In the genomic region with DNA sequence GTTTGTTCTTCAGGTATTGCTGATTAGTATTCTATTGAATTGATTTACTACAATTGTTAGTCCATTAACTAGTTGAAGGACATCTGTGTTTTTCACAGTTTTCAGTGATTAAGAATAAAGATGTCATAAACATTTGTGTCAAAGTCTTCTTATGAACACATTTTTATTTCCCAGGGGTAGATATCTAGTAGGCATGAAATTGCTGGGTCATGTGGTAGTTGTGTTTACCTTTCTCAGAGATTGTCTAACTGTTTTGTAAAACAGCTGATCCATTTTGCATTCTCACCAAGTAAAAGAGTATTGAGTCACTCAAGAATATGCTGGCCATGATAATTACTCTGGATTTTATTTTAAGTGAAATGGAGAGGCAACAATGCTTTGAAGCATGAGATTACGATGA, we compare ENCODE assay signal across 19 cellular contexts.
DNase-seq lines count a peak whose midpoint lies in the region; ATAC-seq, FAIRE-seq and TF ChIP-seq lines count a peak whose summit lies in the region.
"Had no signal": no experiment of that assay in that cellular context is flagged by ENCODE, and none has a peak within 500 bp of the region (broad histone marks: within the 10 kb centered on the region; RNA-seq: fewer than 3 reads in every experiment).

No MANE protein-coding gene starts in this region.

- 63 to 65% methylated on average over 1 of the region's 1 CpG for WGBS in body of pancreas, 2 donors
- WGBS in pancreas, 2 donors: 68 to 71% methylated on average over 1 of the region's 1 CpG
- WGBS in heart left ventricle, 4 donors: 63 to 73% (median 68%) methylated on average over 1 of the region's 1 CpG

- intact Hi-C loops in body of pancreas (cut with DNase I): no loop called here
- intact Hi-C loops in pancreas (cut with DNase I): no loop called here
- intact Hi-C loops in heart left ventricle (cut with DNase I): no loop called here

- in situ Hi-C loops in HAP-1 (cut with MboI; ENCODE audit: low sequenced_read_pairs): no loop called here

- no peak overlapping the region for H3K27ac ChIP-seq in body of pancreas
- H3K27ac ChIP-seq in pancreas: no peak overlapping the region
- H3K27ac ChIP-seq in heart left ventricle: no peak overlapping the region

- H3K27me3 ChIP-seq in body of pancreas (no peaks in the 10 kb centered on the region), pancreas (no peaks in the 10 kb centered on the region), HAP-1 (ENCODE audit: low read depth) (no peaks in the 10 kb centered on the region), heart left ventricle (no peaks in the 10 kb centered on the region)

- FAIRE-seq in pancreas (lab: Jason Lieb, UNC): no peak
- FAIRE-seq: GM12891, GM18507 had no signal

- peaks cover 34% of the 10 kb centered on the region for H3K4me1 ChIP-seq in body of pancreas
- H3K4me1 ChIP-seq in pancreas: peaks cover 0 to 25% (median 14%) of the 10 kb centered on the region in 3 donors
- no peaks in the 10 kb centered on the region for H3K4me1 ChIP-seq in HAP-1
- H3K4me1 ChIP-seq in heart left ventricle: no peaks in the 10 kb centered on the region

- no peak overlapping the region for H3K4me3 ChIP-seq in body of pancreas
- no peak overlapping the region for H3K4me3 ChIP-seq in pancreas
- H3K4me3 ChIP-seq in HAP-1: no peak overlapping the region
- no peak overlapping the region for H3K4me3 ChIP-seq in heart left ventricle
- H3K4me3 ChIP-seq: GM23338 had no signal

- TF ChIP-seq CTCF in body of pancreas (IDR thresholded peaks at IDR 0.05) (no peak), pancreas (IDR thresholded peaks at IDR 0.05) (no peak), heart left ventricle (IDR thresholded peaks at IDR 0.05) (no peak)

- DNase-seq in NCI-H2171 treated with DMSO at 0.1 percent for 48 hours (lab: John Stamatoyannopoulos, UW) (peak; percentile 57), NCI-H2171 (lab: John Stamatoyannopoulos, UW) (no peak), NCI-H69 (lab: John Stamatoyannopoulos, UW) (peak; percentile 66), body of pancreas (no peak), pancreas (no peak), HAP-1 (ENCODE audit: low spot score in 2 of 2) (no peak), heart left ventricle (no peak)
- DNase-seq: C1 segment of cervical spinal cord; Calu3; CD4-positive, alpha-beta memory T cell; COR-L47; DMS53; DMS79 treated with DMSO at 0.1 percent for 48 hours; GF-D8; H9; HFFc6 had no signal

- ATAC-seq in body of pancreas (peak; percentile 70), pancreas (peak; percentile 71 to 81 (median 75)), heart left ventricle (no peak)
- ATAC-seq: GM23338 had no signal

- no peaks in the 10 kb centered on the region for H3K9me3 ChIP-seq in body of pancreas
- H3K9me3 ChIP-seq in pancreas: no peaks in the 10 kb centered on the region
- H3K9me3 ChIP-seq in HAP-1: no peaks in the 10 kb centered on the region
- no peaks in the 10 kb centered on the region for H3K9me3 ChIP-seq in heart left ventricle

- H3K36me3 ChIP-seq in body of pancreas (replicated peaks in 1 of 2; ENCODE audit: insufficient read depth in 1 of 2, low read depth in 2 of 2): no peaks in the 10 kb centered on the region
- H3K36me3 ChIP-seq in pancreas: no peaks in the 10 kb centered on the region
- no peaks in the 10 kb centered on the region for H3K36me3 ChIP-seq in HAP-1 (replicated peaks)
- H3K36me3 ChIP-seq in heart left ventricle: no peaks in the 10 kb centered on the region

- TF ChIP-seq POLR2A in body of pancreas (IDR thresholded peaks at IDR 0.05): no peak
- TF ChIP-seq POLR2A in heart left ventricle (IDR thresholded peaks at IDR 0.05): no peak

Comparison
In these comparisons a context has a peak if more than half of its experiments do, and no peak if none do; other contexts are left out.
1. DNase-seq: peak in NCI-H2171 treated with DMSO at 0.1 percent for 48 hours (single experiment) and NCI-H69 (single experiment); none in NCI-H2171 (single experiment), body of pancreas (0 of 4), pancreas (0 of 6), HAP-1 (0 of 2) and heart left ventricle (0 of 5).
2. ATAC-seq: peak in body of pancreas (single experiment) and pancreas (4 of 4); none in heart left ventricle (0 of 4).